Comparison of ENCODE assay signal across 15 cellular contexts in the genomic region with DNA sequence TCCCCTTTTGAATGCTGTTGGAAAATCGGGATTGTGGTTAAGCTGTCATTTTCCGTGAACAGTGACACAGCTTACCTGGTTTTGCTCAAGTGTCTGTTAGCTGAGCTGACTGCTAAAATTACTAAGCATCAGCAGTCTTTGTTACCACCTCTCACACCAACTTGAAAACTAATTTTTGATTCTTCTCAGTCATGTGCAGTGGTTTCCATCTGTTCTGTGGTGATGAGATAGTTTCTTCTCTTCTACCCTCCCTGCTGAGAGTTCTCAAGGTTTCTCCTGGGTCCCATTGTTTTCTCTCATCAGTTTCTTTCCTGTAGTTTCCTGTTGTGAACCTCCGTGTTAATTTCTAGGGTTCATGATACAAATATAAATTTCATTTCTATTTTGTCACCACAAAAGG.
DNase-seq lines count a peak whose midpoint lies in the region; ATAC-seq and TF ChIP-seq lines count a peak whose summit lies in the region.
"Had no signal": no experiment of that assay in that cellular context is flagged by ENCODE, and none has a peak within 500 bp of the region (broad histone marks: within the 10 kb centered on the region; RNA-seq: fewer than 3 reads in every experiment).

No MANE protein-coding gene starts in this region.

- H3K9me3 Mint-ChIP-seq in H9: no peaks in the 10 kb centered on the region
- H3K9me3 Mint-ChIP-seq: CD14-positive monocyte had no signal

- TF ChIP-seq CTCF in H9 (conservative IDR thresholded peaks at IDR 0.05) (no peak), KMS-11 (conservative IDR thresholded peaks at IDR 0.05; ENCODE audit: low read depth, low read length) (no peak)

- H4K20me1 ChIP-seq in H9 (ENCODE audit: control insufficient read depth, insufficient read depth, insufficient read length) (no peaks in the 10 kb centered on the region), KMS-11 (ENCODE audit: insufficient read depth) (no peaks in the 10 kb centered on the region)

- H4K91ac ChIP-seq in H9 (ENCODE audit: insufficient read length, low read depth, low read length): no peak overlapping the region

- DNase-seq in H9 (no peak), dermis blood vessel endothelial cell (peak; percentile 22), NCI-H1105 (lab: John Stamatoyannopoulos, UW) (no peak), SW 1271 (lab: John Stamatoyannopoulos, UW) (no peak)
- DNase-seq: Caco-2; CD8-positive, alpha-beta memory T cell; DND-41; GDM1; GM23248; H7 had no signal

- H4K5ac ChIP-seq in H9 (ENCODE audit: insufficient read length, low read depth, low read length): no peak overlapping the region

- no peaks in the 10 kb centered on the region for H3K27me3 ChIP-seq in H9 (ENCODE audit: insufficient read depth, low read length)
- no peaks in the 10 kb centered on the region for H3K27me3 ChIP-seq in KMS-11 (ENCODE audit: insufficient read depth, low read depth)

- H3K27ac Mint-ChIP-seq in H9: peak overlapping the region in 2 of 3 experiments; percentile 53 to 73; a peak in 3 of 7 replicates
- H3K27ac Mint-ChIP-seq: CD14-positive monocyte; CD8-positive, alpha-beta memory T cell had no signal

- H2AFZ ChIP-seq in H9 (ENCODE audit: low read length) (no peak overlapping the region), KMS-11 (ENCODE audit: low read depth) (no peak overlapping the region)
- H2AFZ ChIP-seq: GM23248 had no signal

- ATAC-seq in HG02840 (IDR thresholded peaks at IDR 0.05; ENCODE audit: low FRiP score, unreplicated experiment): no peak
- ATAC-seq: A549, HepG2 had no signal

- no peak overlapping the region for H2BK20ac ChIP-seq in H9 (ENCODE audit: low read depth, low read length, poor library complexity, severe bottlenecking)

- H3T11ph ChIP-seq in H9 (ENCODE audit: low read length): no peak overlapping the region

- H3K18ac ChIP-seq in H9 (ENCODE audit: insufficient read length, low read depth, low read length): no peak overlapping the region

- H3K9ac ChIP-seq in H9 (ENCODE audit: extremely low read depth, insufficient read length, low read length) (no peak overlapping the region), KMS-11 (no peak overlapping the region)
- H3K9ac ChIP-seq: GM23248 had no signal

- no peak overlapping the region for H2BK5ac ChIP-seq in H9 (ENCODE audit: insufficient read length, low read length)

- no peak overlapping the region for H2BK12ac ChIP-seq in H9 (ENCODE audit: insufficient read length, low read depth, low read length)

- no peak overlapping the region for H3K4ac ChIP-seq in H9 (ENCODE audit: low read depth, low read length)

- no peaks in the 10 kb centered on the region for H3K23me2 ChIP-seq in H9 (ENCODE audit: insufficient read length, low read depth, low read length, poor library complexity, severe bottlenecking)

- no peak overlapping the region for H2BK120ac ChIP-seq in H9 (ENCODE audit: low read depth, low read length, poor library complexity, severe bottlenecking)

- H3K79me1 ChIP-seq in H9 (ENCODE audit: insufficient read depth, low read depth, low read length, poor library complexity, severe bottlenecking): no peaks in the 10 kb centered on the region

- H3K36me3 ChIP-seq in KMS-11 (ENCODE audit: insufficient read depth): peaks cover 2% of the 10 kb centered on the region; the same call in 1 of the 2 replicates

- H3K4me2 ChIP-seq in H9 (ENCODE audit: insufficient read depth, insufficient read length, low read length) (no peak overlapping the region), KMS-11 (peak overlapping the region; percentile 56)
- H3K4me2 ChIP-seq: A549 had no signal

- no peaks in the 10 kb centered on the region for H3K79me2 ChIP-seq in H9 (ENCODE audit: insufficient read depth, low read length)
- no peaks in the 10 kb centered on the region for H3K79me2 ChIP-seq in KMS-11 (ENCODE audit: insufficient read depth, low read depth)

- H4K8ac ChIP-seq in H9 (replicated peaks; ENCODE audit: insufficient read length, low read depth, low read length): no peak overlapping the region

- no peaks in the 10 kb centered on the region for H3K36me3 Mint-ChIP-seq in H9 (ENCODE audit: insufficient read depth in 1 of 3, low read depth in 3 of 3)

- no peaks in the 10 kb centered on the region for H3K27me3 Mint-ChIP-seq in H9 (ENCODE audit: low read depth)
- H3K27me3 Mint-ChIP-seq: CD8-positive, alpha-beta memory T cell had no signal

- no CpG with 5 or more reads among the region's 3 CpGs for WGBS in H9 (ENCODE audit: extremely low coverage, insufficient read length, low lambda C conversion rate)

- H3K56ac ChIP-seq in H9 (ENCODE audit: insufficient read length, low read depth, low read length): no peak overlapping the region

- H3K9me3 ChIP-seq in H9 (ENCODE audit: control insufficient read depth, low read depth, low read length): no peaks in the 10 kb centered on the region
- H3K9me3 ChIP-seq: A549, Caco-2 had no signal

- no peak overlapping the region for H3K4me3 ChIP-seq in KMS-11 (IDR thresholded peaks at IDR 0.05; ENCODE audit: insufficient read depth, low read depth, low read length)
- H3K4me3 ChIP-seq: A549, GM23248 had no signal

- H3K14ac ChIP-seq in H9 (ENCODE audit: insufficient read depth, low read length): no peak overlapping the region

- no peak overlapping the region for H2BK15ac ChIP-seq in H9 (ENCODE audit: low read depth, low read length)

- H3K23ac ChIP-seq in H9 (ENCODE audit: insufficient read length, low read depth, low read length): no peak overlapping the region

- H3K27ac ChIP-seq in H9 (ENCODE audit: insufficient read length, low read depth, low read length): no peak overlapping the region
- peak overlapping the region; percentile 23 for H3K27ac ChIP-seq in KMS-11
- H3K27ac ChIP-seq: A549, GM23248 had no signal

- no peak overlapping the region for H3K4me3 Mint-ChIP-seq in H9
- H3K4me3 Mint-ChIP-seq: CD14-positive monocyte; CD8-positive, alpha-beta memory T cell had no signal

- H3K4me1 Mint-ChIP-seq in H9: peaks cover 38% of the 10 kb centered on the region in 2 experiments
- H3K4me1 Mint-ChIP-seq: CD14-positive monocyte; CD8-positive, alpha-beta memory T cell had no signal

- H3K4me1 ChIP-seq in H9 (ENCODE audit: insufficient read depth, low read length) (peaks cover 9% of the 10 kb centered on the region; the same call in 1 of the 2 replicates), KMS-11 (ENCODE audit: low read depth, poor library complexity, severe bottlenecking) (peaks cover 35% of the 10 kb centered on the region)
- H3K4me1 ChIP-seq: A549 had no signal

- H2AK5ac ChIP-seq in H9 (ENCODE audit: insufficient read length, low read length): no peak overlapping the region
